7 cellular contexts compared by ENCODE assay signal in genomic region chr11:47271961-47272661, GRCh38. TPM values are rescaled to one million over a fixed set of nuclear protein-coding genes. Genes with fewer than 3 reads are reported as not detected.
A peak's percentile ranks its signal among the peaks of the same experiment; 100 is the strongest.
DNase-seq lines count a peak whose midpoint lies in the region; ATAC-seq and TF ChIP-seq lines count a peak whose summit lies in the region.

No MANE protein-coding gene starts in this region.

- H3K4me3 ChIP-seq in adrenal gland (no peak overlapping the region), trophoblast cell (ENCODE audit: low read depth, low read length) (no peak overlapping the region)

- H4K91ac ChIP-seq in trophoblast cell (ENCODE audit: low read depth, low read length): no peak overlapping the region

- ATAC-seq in HG03354 (IDR thresholded peaks at IDR 0.05; ENCODE audit: poor library complexity, severe bottlenecking, unreplicated experiment): no peak

- in situ Hi-C loops in GM13977 (cut with MboI; ENCODE audit: low pct_unique_long_range_greater_than_20kb, low sequenced_read_pairs, unreplicated experiment): no loop called here

- peak in 1 of 2 donors; percentile 34 for TF ChIP-seq POLR2A in adrenal gland (IDR thresholded peaks at IDR 0.05)

- no peak overlapping the region for H4K12ac ChIP-seq in trophoblast cell (ENCODE audit: low read depth, low read length)

- peak overlapping the region; percentile 39 for H3K4ac ChIP-seq in trophoblast cell (ENCODE audit: low read depth, low read length)

- intact Hi-C loops in adrenal gland (cut with DNase I): no loop called here

- no peak overlapping the region for H3K4me2 ChIP-seq in trophoblast cell (ENCODE audit: low read length)

- H2BK5ac ChIP-seq in trophoblast cell (ENCODE audit: low read depth, low read length, poor library complexity): no peak overlapping the region

- 52 to 54% (median 54%) methylated on average over 11 of the region's 11 CpGs for WGBS in adrenal gland, 4 donors
- no CpG with 5 or more reads among the region's 11 CpGs for WGBS in trophoblast cell (ENCODE audit: extremely low coverage, insufficient coverage, insufficient read length)

- peaks cover 5% of the 10 kb centered on the region for H3K79me2 ChIP-seq in trophoblast cell (ENCODE audit: control insufficient read depth, insufficient read depth, low read length, poor library complexity)

- no peak overlapping the region for H2AK5ac ChIP-seq in trophoblast cell (ENCODE audit: low read length)

- no peak for TF ChIP-seq CTCF in GM13977 (IDR thresholded peaks at IDR 0.05; ENCODE audit: extremely low read depth, insufficient read depth, missing control alignments)
- TF ChIP-seq CTCF in adrenal gland (IDR thresholded peaks at IDR 0.05): no peak

- H2BK12ac ChIP-seq in trophoblast cell (ENCODE audit: low read length): no peak overlapping the region

- H3K27ac ChIP-seq in adrenal gland (peak overlapping the region in 3 of 5 donors; percentile 0 to 98 (median 33)), trophoblast cell (ENCODE audit: low read depth, low read length) (no peak overlapping the region)

- H3K27me3 ChIP-seq in adrenal gland (no peaks in the 10 kb centered on the region), trophoblast cell (ENCODE audit: insufficient read depth, low read length) (no peaks in the 10 kb centered on the region)

- H3K4me1 ChIP-seq in adrenal gland (replicated peaks in 1 of 2): peaks cover 5 to 39% of the 10 kb centered on the region in 2 donors
- peaks cover 15 to 20% of the 10 kb centered on the region in 2 experiments for H3K4me1 ChIP-seq in trophoblast cell (ENCODE audit: control insufficient read depth in 1 of 2, insufficient read depth in 2 of 2, low read length in 2 of 2)

- no peak overlapping the region for H3K14ac ChIP-seq in trophoblast cell (ENCODE audit: low read length)

- peak; percentile 56 for DNase-seq in GM13977 (ENCODE audit: low spot score)
- DNase-seq in NCI-H187 (lab: John Stamatoyannopoulos, UW): peak; percentile 48 to 76
- peak; percentile 36 to 86 (median 57) for DNase-seq in adrenal gland
- no peak for DNase-seq in trophoblast cell
- no peak for DNase-seq in activated gamma-delta T cell treated with Interleukin-2 at 50 U/mL for 16 hours
- DNase-seq in putamen (ENCODE audit: low spot score): no peak

- H3K36me3 ChIP-seq in adrenal gland (replicated peaks in 1 of 2) (peaks cover 0 to 30% of the 10 kb centered on the region in 2 donors), trophoblast cell (ENCODE audit: control insufficient read depth in 1 of 2, insufficient read depth in 2 of 2, low read length in 2 of 2) (peaks cover 20 to 26% of the 10 kb centered on the region in 2 experiments)

- no peak overlapping the region for H3K9ac ChIP-seq in trophoblast cell (ENCODE audit: low read length)

- H3K9me3 ChIP-seq in adrenal gland (replicated peaks in 1 of 3) (no peaks in the 10 kb centered on the region), trophoblast cell (ENCODE audit: insufficient read depth, low read depth, low read length) (no peaks in the 10 kb centered on the region)

- peaks cover 17% of the 10 kb centered on the region for H3K79me1 ChIP-seq in trophoblast cell (ENCODE audit: low read length)

- no peak overlapping the region for H3K18ac ChIP-seq in trophoblast cell (ENCODE audit: low read length)

- H4K8ac ChIP-seq in trophoblast cell (ENCODE audit: low read depth, low read length): no peak overlapping the region

- H2AFZ ChIP-seq in trophoblast cell (ENCODE audit: insufficient read depth, low read length, poor library complexity): no peak overlapping the region

- H3K23ac ChIP-seq in trophoblast cell (ENCODE audit: low read length): no peak overlapping the region

- no peak overlapping the region for H2BK120ac ChIP-seq in trophoblast cell (ENCODE audit: insufficient read depth, low read length, poor library complexity)

RNA-seq across cellular contexts. Expression of gene MADD, which starts 2.2 kb away (rescaled TPM):
- 10 to 100 TPM; 38.8 to 83.0 (median 55.5) TPM for total RNA-seq in adrenal gland
- 10 to 100 TPM; 33.4 to 48.9 (median 45.9) TPM for polyA plus RNA-seq in adrenal gland
- polyA plus RNA-seq in trophoblast cell (2013): 16.4 and 17.0 TPM in 2 replicates

RNA-seq across cellular contexts. Expression of gene NR1H3, which starts 14.3 kb away (rescaled TPM):
- total RNA-seq in adrenal gland: 10 to 100 TPM; 23.7 to 76.3 (median 47.2) TPM
- 100 to 1,000 TPM in 1 of 3 donors, 10 to 100 TPM in 2; 15.4 to 246 (median 75.8) TPM for polyA plus RNA-seq in adrenal gland
- polyA plus RNA-seq in trophoblast cell (2013): 14.6 and 14.7 TPM in 2 replicates

RNA-seq across cellular contexts. Expression of gene ACP2, which starts 23.5 kb away (rescaled TPM):
- 100 to 1,000 TPM in 4 of 8 donors, 10 to 100 TPM in 4; 64.6 to 127 (median 92.4) TPM for total RNA-seq in adrenal gland
- polyA plus RNA-seq in adrenal gland: 10 to 100 TPM; 39.8 to 59.7 (median 58.2) TPM
- polyA plus RNA-seq in trophoblast cell (2013): 21.9 and 23.1 TPM in 2 replicates

RNA-seq across cellular contexts. Expression of gene DDB2, which starts 57.3 kb away (rescaled TPM):
- 100 to 1,000 TPM in 1 of 8 donors, 10 to 100 TPM in 7; 35.8 to 121 (median 58.5) TPM for total RNA-seq in adrenal gland
- 100 to 1,000 TPM in 1 of 3 donors, 10 to 100 TPM in 2; 48.3 to 128 (median 54.9) TPM for polyA plus RNA-seq in adrenal gland
- polyA plus RNA-seq in trophoblast cell (2013): 32.8 and 33.7 TPM in 2 replicates

Comparison
In these comparisons a context has a peak if more than half of its experiments do, and no peak if none do; other contexts are left out.
1. DNase-seq: peak in GM13977 (single experiment), NCI-H187 (2 of 2) and adrenal gland (7 of 7); none in trophoblast cell (0 of 2), activated gamma-delta T cell treated with Interleukin-2 at 50 U/mL for 16 hours (single experiment) and putamen (single experiment).